In the genomic region with DNA sequence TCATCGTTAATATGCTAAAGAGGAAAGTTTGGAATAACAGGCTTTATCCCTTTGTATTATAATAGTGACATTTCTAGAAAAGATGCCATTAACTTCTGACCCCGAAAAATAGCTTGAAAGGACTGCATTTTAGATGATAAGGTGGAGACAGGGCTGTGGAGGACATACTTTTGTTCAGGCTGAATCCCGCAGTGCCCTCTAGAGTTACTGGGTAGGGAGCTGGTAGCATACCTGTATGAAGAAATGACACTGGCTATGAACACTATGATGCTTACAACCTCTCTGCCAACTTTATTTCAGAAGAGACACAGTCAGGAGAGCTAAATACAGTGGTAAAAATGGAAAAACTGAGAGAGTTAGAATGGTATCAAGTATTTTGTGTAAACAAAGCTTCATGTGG, we compare ENCODE assay signal across 23 cellular contexts. TPM values are rescaled to one million over a fixed set of nuclear protein-coding genes. Genes with fewer than 3 reads are reported as not detected.
"Had no signal": no experiment of that assay in that cellular context is flagged by ENCODE, and none has a peak within 500 bp of the region (broad histone marks: within the 10 kb centered on the region; RNA-seq: fewer than 3 reads in every experiment).

No MANE protein-coding gene starts in this region.

- H3K27me3 Mint-ChIP-seq: memory B cell had no signal

- ATAC-seq: esophagus mucosa, gastrocnemius medialis, left cardiac atrium, lower lobe of right lung, natural killer cell, pancreas, right cardiac atrium had no signal

- DNase-seq: colonic mucosa; effector CD4-positive, alpha-beta T cell; gastrocnemius medialis; glutamatergic neuron; immature natural killer cell; kidney; left cardiac atrium; left ventricle myocardium inferior; lower lobe of right lung; natural killer cell; occipital lobe; pancreas; right cardiac atrium; small intestine; stimulated activated CD4-positive, alpha-beta T cell treated with anti-CD3 and anti-CD28 coated beads, Interleukin-12 subunit alpha, Interleukin-12 subunit beta, amount 100 ng/mL, for 4 hours; stimulated activated naive CD4-positive, alpha-beta T cell; trophoblast cell had no signal

- H3K36me3 Mint-ChIP-seq: immature natural killer cell, memory B cell, mesothelial cell of epicardium, natural killer cell had no signal

- H3K4me1 ChIP-seq: colonic mucosa, gastrocnemius medialis, lower lobe of right lung, pancreas had no signal

- H3K9me3 ChIP-seq: colonic mucosa, gastrocnemius medialis, left ventricle myocardium inferior, lower lobe of right lung, pancreas had no signal

- H3K36me3 ChIP-seq: colonic mucosa, gastrocnemius medialis, left ventricle myocardium inferior, lower lobe of right lung, pancreas had no signal

- H3K27ac Mint-ChIP-seq: immature natural killer cell, memory B cell, mesothelial cell of epicardium, natural killer cell, progenitor cell of endocrine pancreas had no signal

- H3K4me3 Mint-ChIP-seq: immature natural killer cell, memory B cell, mesothelial cell of epicardium, natural killer cell, neural crest cell had no signal

- H3K9me3 Mint-ChIP-seq: memory B cell, mesothelial cell of epicardium, natural killer cell had no signal

- H3K27me3 ChIP-seq: colonic mucosa, gastrocnemius medialis had no signal

- H3K4me3 ChIP-seq: colonic mucosa, gastrocnemius medialis, left ventricle myocardium inferior, lower lobe of right lung, pancreas had no signal

- H3K27ac ChIP-seq: colonic mucosa, gastrocnemius medialis, left ventricle myocardium inferior, lower lobe of right lung, pancreas had no signal

- H3K4me1 Mint-ChIP-seq: immature natural killer cell, memory B cell, natural killer cell had no signal

RNA-seq across cellular contexts. Expression of a gene that starts 8.1 kb away (rescaled TPM):
- total RNA-seq: lower lobe of right lung, myocyte, natural killer cell had no signal
- polyA plus RNA-seq: immature natural killer cell, pancreas had no signal
